Comparison of ENCODE assay signal across 8 cellular contexts in the genomic region with DNA sequence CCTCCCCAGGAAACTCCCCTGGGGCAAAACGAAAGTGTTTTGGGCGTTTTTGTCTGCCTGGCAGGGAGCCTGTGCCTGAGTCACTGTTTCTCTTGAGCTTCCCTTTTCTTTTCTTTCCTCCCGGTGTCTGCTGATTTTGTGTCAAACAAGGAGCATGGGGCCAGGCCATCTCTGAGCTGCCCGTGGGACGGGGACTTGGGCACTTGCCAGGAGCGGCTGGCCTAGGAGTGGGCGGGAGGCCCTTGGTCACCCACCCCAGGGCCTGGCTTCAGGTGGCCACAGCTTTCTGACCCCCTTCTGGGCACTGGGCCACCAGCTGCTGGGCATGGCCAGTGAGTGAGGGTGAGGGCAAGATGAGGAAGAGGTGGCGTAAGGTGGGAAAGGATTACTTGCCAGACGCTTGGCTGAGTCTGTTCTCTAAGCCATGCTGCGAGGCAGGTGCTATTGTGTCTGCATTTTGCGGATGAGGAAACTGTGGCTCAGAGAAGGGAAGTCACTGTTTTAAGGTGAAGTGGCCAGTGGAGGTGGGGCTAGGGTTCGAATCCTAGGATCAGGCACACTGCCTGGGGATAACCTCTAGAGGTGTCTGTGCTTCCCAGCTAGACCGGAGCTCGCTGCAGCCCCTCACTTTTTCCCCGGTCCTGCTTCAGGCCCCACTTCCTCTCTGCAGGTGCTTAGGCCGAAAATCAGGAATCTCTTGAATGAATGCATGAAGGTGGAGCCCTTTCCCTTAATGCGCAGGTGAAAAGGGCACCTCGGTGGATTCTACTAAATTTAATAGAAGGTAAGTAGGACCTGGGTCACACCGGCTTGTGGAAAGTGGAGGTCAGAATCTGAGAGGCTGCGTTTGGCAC. TPM values are rescaled to one million over a fixed set of nuclear protein-coding genes. Genes with fewer than 3 reads are reported as not detected.
A peak's percentile ranks its signal among the peaks of the same experiment; 100 is the strongest.
DNase-seq lines count a peak whose midpoint lies in the region; ATAC-seq and TF ChIP-seq lines count a peak whose summit lies in the region.

No MANE protein-coding gene starts in this region.

- peak overlapping the region; percentile 24 for H3K27ac ChIP-seq in CD8-positive, alpha-beta memory T cell (ENCODE audit: low read depth, low read length)
- H3K27ac ChIP-seq in KMS-11 = peak overlapping the region; percentile 32; the same call in 1 of the 2 replicates
- peak overlapping the region; percentile 48 to 57 for H3K27ac ChIP-seq in ascending aorta
- H3K27ac ChIP-seq in mesendoderm (ENCODE audit: low read depth, low read length) = no peak overlapping the region

- H3K9ac ChIP-seq in KMS-11 (peak overlapping the region; percentile 27; the same call in 1 of the 2 replicates), mesendoderm (ENCODE audit: low read length) (no peak overlapping the region)

- peak overlapping the region; percentile 45; the same call in 1 of the 2 replicates for H2AFZ ChIP-seq in KMS-11 (ENCODE audit: low read depth)

- H3K4ac ChIP-seq in mesendoderm (ENCODE audit: low read depth, low read length) = peak overlapping the region; percentile 8

- no peaks in the 10 kb centered on the region for H3K36me3 ChIP-seq in CD8-positive, alpha-beta memory T cell (ENCODE audit: insufficient read depth, low read length)
- H3K36me3 ChIP-seq in KMS-11 (ENCODE audit: insufficient read depth) = no peaks in the 10 kb centered on the region
- H3K36me3 ChIP-seq in ascending aorta = no peaks in the 10 kb centered on the region
- no peaks in the 10 kb centered on the region for H3K36me3 ChIP-seq in mesendoderm (ENCODE audit: control insufficient read depth, insufficient read depth, low read length)

- H2BK15ac ChIP-seq in mesendoderm (replicated peaks; ENCODE audit: low read depth) = no peak overlapping the region

- no peak overlapping the region for H3K27ac Mint-ChIP-seq in CD8-positive, alpha-beta memory T cell

- no peaks in the 10 kb centered on the region for H3K79me1 ChIP-seq in mesendoderm (ENCODE audit: low read length)

- WGBS in mesendoderm (ENCODE audit: extremely low coverage, insufficient coverage, low lambda C conversion rate) = no CpG with 5 or more reads among the region's 20 CpGs

- no peaks in the 10 kb centered on the region for H3K27me3 ChIP-seq in CD8-positive, alpha-beta memory T cell (ENCODE audit: insufficient read depth, low read length, poor library complexity, severe bottlenecking)
- H3K27me3 ChIP-seq in KMS-11 (ENCODE audit: insufficient read depth, low read depth) = no peaks in the 10 kb centered on the region
- no peaks in the 10 kb centered on the region for H3K27me3 ChIP-seq in ascending aorta
- no peaks in the 10 kb centered on the region for H3K27me3 ChIP-seq in mesendoderm (ENCODE audit: insufficient read depth, low read length, poor library complexity)

- peak overlapping the region; percentile 37 for H2AK5ac ChIP-seq in mesendoderm (ENCODE audit: low read length)

- TF ChIP-seq CTCF in KMS-11 (conservative IDR thresholded peaks at IDR 0.05; ENCODE audit: low read depth, low read length) = no peak
- no peak for TF ChIP-seq CTCF in ascending aorta (IDR thresholded peaks at IDR 0.05)

- no peak overlapping the region for H4K5ac ChIP-seq in mesendoderm (ENCODE audit: low read length)

- no peak overlapping the region for H4K8ac ChIP-seq in mesendoderm (ENCODE audit: low read depth, low read length)

- no peak overlapping the region for H3K4me3 ChIP-seq in CD8-positive, alpha-beta memory T cell (ENCODE audit: low read length)
- H3K4me3 ChIP-seq in KMS-11 (IDR thresholded peaks at IDR 0.05; ENCODE audit: insufficient read depth, low read depth, low read length) (no peak overlapping the region), ascending aorta (peak overlapping the region; percentile 8 to 19), mesendoderm (ENCODE audit: low read length) (no peak overlapping the region)

- H3K4me2 ChIP-seq in KMS-11 (peak overlapping the region; percentile 45), mesendoderm (ENCODE audit: low read length) (no peak overlapping the region)

- H3K4me1 ChIP-seq in CD8-positive, alpha-beta memory T cell (ENCODE audit: insufficient read depth, low read length) = peaks cover 26% of the 10 kb centered on the region
- H3K4me1 ChIP-seq in KMS-11 (ENCODE audit: low read depth, poor library complexity, severe bottlenecking) = peaks cover 41% of the 10 kb centered on the region
- H3K4me1 ChIP-seq in ascending aorta = peaks cover 0 to 22% of the 10 kb centered on the region in 2 donors
- H3K4me1 ChIP-seq in mesendoderm (ENCODE audit: control insufficient read depth, low read depth, low read length) = peaks cover 5% of the 10 kb centered on the region

- H2BK5ac ChIP-seq in mesendoderm (ENCODE audit: low read length) = no peak overlapping the region

- H2BK120ac ChIP-seq in mesendoderm (ENCODE audit: low read depth, low read length) = no peak overlapping the region

- H3K27me3 Mint-ChIP-seq in CD8-positive, alpha-beta memory T cell = no peaks in the 10 kb centered on the region

- CTCF ChIA-PET in CD8-positive, alpha-beta memory T cell (lab: Charles Lee) = interaction anchor here (5.7 to 6.5 kb wide), 2 partner anchors 270 to 349 kb away, joined by 29 to 54 read pairs; a partner anchor contains a TSS

- no peaks in the 10 kb centered on the region for H3K36me3 Mint-ChIP-seq in CD8-positive, alpha-beta memory T cell

- H3K9me3 ChIP-seq in CD8-positive, alpha-beta memory T cell (ENCODE audit: low read length) = no peaks in the 10 kb centered on the region
- no peaks in the 10 kb centered on the region for H3K9me3 ChIP-seq in ascending aorta

- H3K79me2 ChIP-seq in KMS-11 (ENCODE audit: insufficient read depth, low read depth) (no peaks in the 10 kb centered on the region), mesendoderm (ENCODE audit: control insufficient read depth, insufficient read depth, low read length) (no peaks in the 10 kb centered on the region)

- peaks cover 19 to 28% (median 28%) of the 10 kb centered on the region in 3 donors for H3K4me1 Mint-ChIP-seq in CD8-positive, alpha-beta memory T cell

- intact Hi-C loops in ascending aorta (cut with DNase I) = loop anchor here (5.0 kb wide), 3 partner anchors 73 to 473 kb away; a partner anchor contains a TSS

- H3K4me3 Mint-ChIP-seq in CD8-positive, alpha-beta memory T cell = no peak overlapping the region

- peak overlapping the region; percentile 6 for H3K18ac ChIP-seq in mesendoderm (ENCODE audit: low read length)

- H3K23ac ChIP-seq in mesendoderm (ENCODE audit: low read length) = no peak overlapping the region

- ATAC-seq in HG03280 (IDR thresholded peaks at IDR 0.05; ENCODE audit: unreplicated experiment) = no peak
- no peak for ATAC-seq in GM19467 (IDR thresholded peaks at IDR 0.05; ENCODE audit: unreplicated experiment)

- no peaks in the 10 kb centered on the region for H3K9me3 Mint-ChIP-seq in CD8-positive, alpha-beta memory T cell

- no peak for DNase-seq in CD8-positive, alpha-beta memory T cell
- DNase-seq in ascending aorta (ENCODE audit: low spot score in 2 of 2) (peak in 1 of 2 donors; percentile 72), mesendoderm (peak; percentile 36), GOT3 (lab: John Stamatoyannopoulos, UW) (no peak), COR-L47 (lab: John Stamatoyannopoulos, UW) (no peak)

- H4K20me1 ChIP-seq in KMS-11 (ENCODE audit: insufficient read depth) = no peaks in the 10 kb centered on the region

- POLR2A ChIA-PET in CD8-positive, alpha-beta memory T cell (lab: Charles Lee) = no interaction called here

- peak overlapping the region; percentile 63 for H3K56ac ChIP-seq in mesendoderm (ENCODE audit: low read length)

RNA-seq across cellular contexts. Expression of a gene that starts 7.8 kb away (rescaled TPM):
- under 1 TPM; 0.16 to 0.31 TPM for total RNA-seq in CD8-positive, alpha-beta memory T cell
- not detected for polyA plus RNA-seq in CD8-positive, alpha-beta memory T cell
- 1.5 TPM for total RNA-seq in ascending aorta
- 0.17 TPM for polyA plus RNA-seq in mesendoderm (2013, experiment 1 of 2)
- polyA plus RNA-seq in mesendoderm (2013, experiment 2 of 2) = 0.13 TPM

Comparison
In these comparisons a context has a peak if more than half of its experiments do, and no peak if none do; other contexts are left out.
1. H3K4me3 ChIP-seq: peak in ascending aorta (2 of 2); none in CD8-positive, alpha-beta memory T cell (single experiment), KMS-11 (single experiment) and mesendoderm (single experiment).